Comparison of ENCODE assay signal across 37 cellular contexts in genomic region chr10:131110241-131110783, GRCh38.
"Had no signal": no experiment of that assay in that cellular context is flagged by ENCODE, and none has a peak within 500 bp of the region (broad histone marks: within the 10 kb centered on the region; RNA-seq: fewer than 3 reads in every experiment).

No MANE protein-coding gene starts in this region.

- FAIRE-seq: astrocyte, TTC549 had no signal

- H3K4me1 ChIP-seq: body of pancreas, breast epithelium had no signal

- H3K4me3 Mint-ChIP-seq: activated B cell treated with CpG ODN at 0.5 μM for 24 hours; activated CD4-positive, alpha-beta memory T cell treated with anti-CD3 and anti-CD28 coated beads for 36 hours; activated CD4-positive, alpha-beta T cell treated with anti-CD3 and anti-CD28 coated beads, Interleukin-2, amount 10 ng/mL, durations not matched to agents 24 days and 14 days; activated CD8-positive, alpha-beta T cell treated with anti-CD3 and anti-CD28 coated beads for 36 hours; activated naive CD4-positive, alpha-beta T cell treated with anti-CD3 and anti-CD28 coated beads for 36 hours; activated naive CD8-positive, alpha-beta T cell treated with anti-CD3 and anti-CD28 coated beads for 36 hours; activated T-cell treated with anti-CD3 and anti-CD28 coated beads, Interleukin-2, amount 50 U/mL, for 4 hours; activated T-cell treated with anti-CD3 and anti-CD28 coated beads, Interleukin-2, amount 50 U/mL, for 72 hours; activated T-helper 1 cell treated with anti-CD3 and anti-CD28 coated beads, Interleukin-12 subunit alpha, Interleukin-12 subunit beta, Interleukin-2, Interleukin-4 antibody, amounts not matched to agents 30 ng/mL and 10 ng/mL and 1 ng/mL, durations not matched to agents 14 hours and 24 hours and 36 hours; activated T-helper 17 cell treated with anti-CD3 and anti-CD28 coated beads, Interleukin-2, amount 50 U/mL, for 72 hours; T-helper 1 cell treated with Interleukin-12 subunit alpha and Interleukin-12 subunit beta and Interleukin-4 antibody, amounts not matched to agents 30 μg/mL and 1 μg/mL, for 36 hours; T-helper 2 cell treated with Interferon-gamma antibody and Interleukin-4, amounts not matched to agents 5 μg/mL and 100 μg/mL, for 36 hours had no signal

- H3K27ac ChIP-seq: body of pancreas, brain microvascular endothelial cell, breast epithelium, VCaP had no signal

- ATAC-seq: activated CD8-positive, alpha-beta T cell treated with anti-CD3 and anti-CD28 coated beads for 36 hours; activated naive CD4-positive, alpha-beta T cell treated with anti-CD3 and anti-CD28 coated beads, Interleukin-2, amount 50 U/mL, for 72 hours; activated T-cell treated with anti-CD3 and anti-CD28 coated beads, Interleukin-2, amount 50 U/mL, for 4 hours; activated T-cell treated with anti-CD3 and anti-CD28 coated beads, Interleukin-2, amount 50 U/mL, for 72 hours; activated T-helper 17 cell treated with anti-CD3 and anti-CD28 coated beads, Interleukin-2, amount 50 U/mL, for 72 hours; body of pancreas had no signal

- H3K27me3 ChIP-seq: adrenal gland, body of pancreas, brain microvascular endothelial cell had no signal

- H3K4me1 Mint-ChIP-seq: activated B cell treated with CpG ODN at 0.5 μM for 24 hours; activated CD4-positive, alpha-beta T cell treated with anti-CD3 and anti-CD28 coated beads, Interleukin-2, amount 10 ng/mL, durations not matched to agents 24 days and 14 days; activated naive CD8-positive, alpha-beta T cell treated with anti-CD3 and anti-CD28 coated beads for 36 hours; activated T-helper 17 cell treated with anti-CD3 and anti-CD28 coated beads, Interleukin-2, amount 50 U/mL, for 72 hours had no signal

- DNase-seq: activated B cell treated with CpG ODN at 0.5 μM for 24 hours; activated CD4-positive, alpha-beta memory T cell treated with anti-CD3 and anti-CD28 coated beads for 36 hours; activated CD4-positive, alpha-beta T cell treated with anti-CD3 and anti-CD28 coated beads for 4 hours; activated CD4-positive, alpha-beta T cell treated with anti-CD3 and anti-CD28 coated beads, Interleukin-2, amount 10 ng/mL, durations not matched to agents 24 days and 14 days; activated CD4-positive, alpha-beta T cell treated with anti-CD3 and anti-CD28 coated beads, Interleukin-2, amount 50 U/mL, for 1 hour; activated CD4-positive, alpha-beta T cell treated with anti-CD3 and anti-CD28 coated beads, Interleukin-2, amount 50 U/mL, for 4 hours; activated CD4-positive, CD25-positive, alpha-beta regulatory T cell treated with anti-CD3 and anti-CD28 coated beads, Interleukin-2, amount 50 U/mL, for 72 hours; activated CD8-positive, alpha-beta memory T cell treated with anti-CD3 and anti-CD28 coated beads, Interleukin-2, amount 50 U/mL, for 4 hours; activated CD8-positive, alpha-beta T cell treated with anti-CD3 and anti-CD28 coated beads for 36 hours; activated effector memory CD4-positive, alpha-beta T cell treated with anti-CD3 and anti-CD28 coated beads, Interleukin-2, amount 50 U/mL, for 16 hours; activated gamma-delta T cell treated with Interleukin-2 at 50 U/mL for 16 hours; activated naive CD4-positive, alpha-beta T cell; activated naive CD4-positive, alpha-beta T cell treated with anti-CD3 and anti-CD28 coated beads for 36 hours; activated naive CD4-positive, alpha-beta T cell treated with anti-CD3 and anti-CD28 coated beads, Interleukin-2, amount 50 U/mL, for 16 hours; activated naive CD8-positive, alpha-beta T cell treated with anti-CD3 and anti-CD28 coated beads for 36 hours; activated T-cell treated with anti-CD3 and anti-CD28 coated beads for 4 hours; activated T-cell treated with anti-CD3 and anti-CD28 coated beads, Interleukin-2, amount 50 U/mL, for 1 hour; activated T-cell treated with anti-CD3 and anti-CD28 coated beads, Interleukin-2, amount 50 U/mL, for 4 hours; activated T-cell treated with anti-CD3 and anti-CD28 coated beads, Interleukin-2, amount 50 U/mL, for 72 hours; amniotic stem cell; aorta; body of pancreas; brain microvascular endothelial cell; central memory CD4-positive, alpha-beta T cell; T-helper 1 cell; T-helper 2 cell; T-helper 9 cell had no signal

- H3K27me3 Mint-ChIP-seq: activated B cell treated with CpG ODN at 0.5 μM for 24 hours; activated CD4-positive, alpha-beta memory T cell treated with anti-CD3 and anti-CD28 coated beads for 36 hours; activated CD4-positive, alpha-beta T cell treated with anti-CD3 and anti-CD28 coated beads, Interleukin-2, amount 10 ng/mL, durations not matched to agents 24 days and 14 days; activated CD8-positive, alpha-beta T cell treated with anti-CD3 and anti-CD28 coated beads for 36 hours; activated naive CD8-positive, alpha-beta T cell treated with anti-CD3 and anti-CD28 coated beads for 36 hours; activated T-helper 17 cell treated with anti-CD3 and anti-CD28 coated beads, Interleukin-2, amount 50 U/mL, for 72 hours had no signal

- H3K36me3 ChIP-seq: adrenal gland, brain microvascular endothelial cell, breast epithelium had no signal

- H3K36me3 Mint-ChIP-seq: activated CD4-positive, alpha-beta memory T cell treated with anti-CD3 and anti-CD28 coated beads for 36 hours; activated naive CD4-positive, alpha-beta T cell treated with anti-CD3 and anti-CD28 coated beads, Interleukin-2, amount 50 U/mL, for 72 hours; activated naive CD8-positive, alpha-beta T cell treated with anti-CD3 and anti-CD28 coated beads for 36 hours had no signal

- H3K4me3 ChIP-seq: adrenal gland, body of pancreas, breast epithelium had no signal

- H3K9me3 Mint-ChIP-seq: activated CD4-positive, alpha-beta T cell treated with anti-CD3 and anti-CD28 coated beads, Interleukin-2, amount 10 ng/mL, durations not matched to agents 24 days and 14 days; activated CD8-positive, alpha-beta T cell treated with anti-CD3 and anti-CD28 coated beads for 36 hours; activated T-cell treated with anti-CD3 and anti-CD28 coated beads, Interleukin-2, amount 50 U/mL, for 4 hours; activated T-helper 1 cell treated with anti-CD3 and anti-CD28 coated beads, Interleukin-12 subunit alpha, Interleukin-12 subunit beta, Interleukin-2, Interleukin-4 antibody, amounts not matched to agents 30 ng/mL and 10 ng/mL and 1 ng/mL, durations not matched to agents 14 hours and 24 hours and 36 hours; activated T-helper 17 cell treated with anti-CD3 and anti-CD28 coated beads, Interleukin-2, amount 50 U/mL, for 72 hours; T-helper 2 cell treated with Interferon-gamma antibody and Interleukin-4, amounts not matched to agents 5 μg/mL and 100 μg/mL, for 36 hours had no signal

- H3K9me3 ChIP-seq: adrenal gland had no signal

- H3K27ac Mint-ChIP-seq: activated B cell treated with CpG ODN at 0.5 μM for 24 hours; activated CD4-positive, alpha-beta memory T cell treated with anti-CD3 and anti-CD28 coated beads for 36 hours; activated CD4-positive, alpha-beta T cell treated with anti-CD3 and anti-CD28 coated beads, Interleukin-2, amount 10 ng/mL, durations not matched to agents 24 days and 14 days; activated CD8-positive, alpha-beta T cell treated with anti-CD3 and anti-CD28 coated beads for 36 hours; activated naive CD4-positive, alpha-beta T cell treated with anti-CD3 and anti-CD28 coated beads for 36 hours; activated naive CD4-positive, alpha-beta T cell treated with anti-CD3 and anti-CD28 coated beads, Interleukin-2, amount 50 U/mL, for 72 hours; activated naive CD8-positive, alpha-beta T cell treated with anti-CD3 and anti-CD28 coated beads for 36 hours; activated T-cell treated with anti-CD3 and anti-CD28 coated beads, Interleukin-2, amount 50 U/mL, for 72 hours; activated T-helper 1 cell treated with anti-CD3 and anti-CD28 coated beads, Interleukin-12 subunit alpha, Interleukin-12 subunit beta, Interleukin-2, Interleukin-4 antibody, amounts not matched to agents 30 ng/mL and 10 ng/mL and 1 ng/mL, durations not matched to agents 14 hours and 24 hours and 36 hours; activated T-helper 17 cell treated with anti-CD3 and anti-CD28 coated beads, Interleukin-2, amount 50 U/mL, for 72 hours; T-helper 1 cell treated with Interleukin-12 subunit alpha and Interleukin-12 subunit beta and Interleukin-4 antibody, amounts not matched to agents 30 μg/mL and 1 μg/mL, for 36 hours; T-helper 2 cell treated with Interferon-gamma antibody and Interleukin-4, amounts not matched to agents 5 μg/mL and 100 μg/mL, for 36 hours had no signal
